In the genomic region with DNA sequence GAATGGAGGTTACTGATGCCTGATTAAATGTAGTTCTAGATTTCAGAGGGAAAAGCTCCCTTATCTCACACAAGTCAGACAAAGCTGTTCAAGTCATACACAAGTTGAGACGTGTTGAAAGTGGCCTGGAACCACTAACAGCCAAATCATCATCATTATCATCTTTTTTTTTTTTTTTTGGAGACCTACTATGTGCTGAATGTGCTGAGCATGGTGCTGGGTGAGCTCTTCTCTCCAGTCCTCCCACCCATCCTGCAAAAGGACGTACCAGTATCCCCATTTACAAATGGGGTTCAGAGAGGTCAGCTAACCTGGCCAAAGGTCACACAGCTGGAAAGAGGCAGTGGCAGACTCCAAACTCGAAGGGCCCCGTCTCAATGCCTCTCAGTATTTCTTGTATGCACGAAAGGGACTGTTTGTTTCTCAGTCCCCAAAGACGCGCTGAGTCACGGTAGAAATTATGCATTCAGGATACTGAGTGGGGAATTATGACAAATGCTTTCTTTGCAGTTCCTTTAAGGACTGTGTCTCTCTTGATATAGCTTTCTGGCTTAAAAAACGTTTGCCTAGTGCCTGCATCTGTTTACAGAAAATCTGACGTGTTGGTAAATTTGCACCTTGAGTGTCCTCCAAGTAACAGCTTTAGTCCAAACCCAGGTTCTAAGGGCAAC, we compare ENCODE assay signal across 18 cellular contexts.
DNase-seq lines count a peak whose midpoint lies in the region; ATAC-seq and TF ChIP-seq lines count a peak whose summit lies in the region.
"Had no signal": no experiment of that assay in that cellular context is flagged by ENCODE, and none has a peak within 500 bp of the region (broad histone marks: within the 10 kb centered on the region; RNA-seq: fewer than 3 reads in every experiment).

No MANE protein-coding gene starts in this region.

- H3K36me3 Mint-ChIP-seq in natural killer cell treated with Interleukin-12 subunit alpha and Interleukin-12 subunit beta and Interleukin-15 and Interleukin-18, amount 100 ng/mL, for 72 hours: peaks cover 14% of the 10 kb centered on the region
- no peaks in the 10 kb centered on the region for H3K36me3 Mint-ChIP-seq in natural killer cell

- no peaks in the 10 kb centered on the region for H3K27me3 Mint-ChIP-seq in natural killer cell treated with Interleukin-12 subunit alpha and Interleukin-12 subunit beta and Interleukin-15 and Interleukin-18, amount 100 ng/mL, for 72 hours
- no peaks in the 10 kb centered on the region for H3K27me3 Mint-ChIP-seq in natural killer cell (ENCODE audit: low read depth in 2 of 2)

- no peak for ATAC-seq in natural killer cell treated with Interleukin-12 subunit alpha and Interleukin-12 subunit beta and Interleukin-15 and Interleukin-18, amount 100 ng/mL, for 72 hours
- no peak for ATAC-seq in natural killer cell
- ATAC-seq in HG02588 (IDR thresholded peaks at IDR 0.05; ENCODE audit: unreplicated experiment): no peak
- ATAC-seq in HG02852 (IDR thresholded peaks at IDR 0.05; ENCODE audit: unreplicated experiment): no peak
- ATAC-seq: Panc1 had no signal

- no peak for TF ChIP-seq CTCF in natural killer cell (IDR thresholded peaks at IDR 0.05)

- peak; percentile 35 for DNase-seq in natural killer cell treated with Interleukin-12 subunit alpha and Interleukin-12 subunit beta and Interleukin-15 and Interleukin-18, amount 100 ng/mL, for 72 hours (ENCODE audit: low spot score)
- DNase-seq in natural killer cell (no peak), M059J (ENCODE audit: low read depth) (peak; percentile 28), fibroblast of peridontal ligament (ENCODE audit: extremely low read depth) (peak; percentile 47), superior temporal gyrus (ENCODE audit: extremely low spot score) (peak; percentile 60)
- DNase-seq: CD8-positive, alpha-beta memory T cell; EL; KG1; NCI-H1092 treated with DMSO at 0.1 percent for 48 hours; NCI-H1436 treated with DMSO at 0.1 percent for 48 hours; NCI-H1930; NCI-H226; NCI-H510A treated with DMSO at 0.1 percent for 48 hours; NCI-H748 treated with DMSO at 0.1 percent for 48 hours; SJCRH30 had no signal

- H3K4me3 Mint-ChIP-seq in natural killer cell treated with Interleukin-12 subunit alpha and Interleukin-12 subunit beta and Interleukin-15 and Interleukin-18, amount 100 ng/mL, for 72 hours: no peak overlapping the region
- no peak overlapping the region for H3K4me3 Mint-ChIP-seq in natural killer cell
- H3K4me3 Mint-ChIP-seq: CD8-positive, alpha-beta memory T cell had no signal

- no peak overlapping the region for H3K27ac Mint-ChIP-seq in natural killer cell treated with Interleukin-12 subunit alpha and Interleukin-12 subunit beta and Interleukin-15 and Interleukin-18, amount 100 ng/mL, for 72 hours
- H3K27ac Mint-ChIP-seq in natural killer cell: no peak overlapping the region
- H3K27ac Mint-ChIP-seq: CD8-positive, alpha-beta memory T cell had no signal

- intact Hi-C loops in natural killer cell (cut with micrococcal nuclease): no loop called here

- H3K9me3 Mint-ChIP-seq in natural killer cell treated with Interleukin-12 subunit alpha and Interleukin-12 subunit beta and Interleukin-15 and Interleukin-18, amount 100 ng/mL, for 72 hours: no peaks in the 10 kb centered on the region
- peaks cover 0 to 9% of the 10 kb centered on the region in 2 donors for H3K9me3 Mint-ChIP-seq in natural killer cell

- peaks cover 44 to 62% of the 10 kb centered on the region in 2 donors for H3K4me1 Mint-ChIP-seq in natural killer cell treated with Interleukin-12 subunit alpha and Interleukin-12 subunit beta and Interleukin-15 and Interleukin-18, amount 100 ng/mL, for 72 hours (ENCODE audit: low read depth in 2 of 2)
- peaks cover 44 to 48% of the 10 kb centered on the region in 2 donors for H3K4me1 Mint-ChIP-seq in natural killer cell
